17 cellular contexts compared by ENCODE assay signal in the genomic region with DNA sequence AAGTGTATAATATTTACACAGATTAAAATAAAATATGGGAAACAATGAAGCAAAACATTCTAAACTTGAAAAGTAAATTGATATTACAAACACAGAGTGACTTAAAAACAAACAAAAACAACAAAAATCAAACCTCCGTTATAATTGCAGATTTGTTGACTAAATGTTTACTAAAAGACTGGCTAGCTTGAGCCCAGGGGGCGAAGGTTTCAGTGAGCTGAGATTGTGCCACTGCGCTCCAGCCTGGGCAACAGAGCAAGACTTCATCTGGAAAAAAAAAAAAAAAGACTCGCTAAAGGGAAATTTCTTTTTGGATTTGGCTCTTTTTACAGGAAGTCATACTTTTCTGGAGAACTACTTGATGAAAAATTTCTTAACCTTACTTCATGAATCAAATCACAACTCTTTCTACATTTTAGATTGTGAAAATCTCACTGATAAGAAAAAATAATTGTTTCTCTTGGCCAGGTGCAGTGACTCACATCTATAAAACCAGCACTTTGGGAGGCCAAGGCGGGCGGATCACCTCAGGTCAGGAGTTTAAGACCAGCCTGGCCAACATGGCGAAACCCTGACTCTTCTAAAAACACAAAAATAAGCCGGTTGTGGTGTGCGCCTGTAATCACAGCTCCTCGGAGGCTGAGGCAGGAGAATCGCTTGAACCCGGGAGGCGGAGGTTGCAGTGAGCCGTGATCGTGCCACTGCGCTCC. TPM values are rescaled to one million over a fixed set of nuclear protein-coding genes. Genes with fewer than 3 reads are reported as not detected.
DNase-seq lines count a peak whose midpoint lies in the region; ATAC-seq, FAIRE-seq and TF ChIP-seq lines count a peak whose summit lies in the region.
"Had no signal": no experiment of that assay in that cellular context is flagged by ENCODE, and none has a peak within 500 bp of the region (broad histone marks: within the 10 kb centered on the region; RNA-seq: fewer than 3 reads in every experiment).

No MANE protein-coding gene starts in this region.

- peaks cover 87% of the 10 kb centered on the region for H3K79me2 ChIP-seq in HepG2 (ENCODE audit: insufficient read depth, low read length)
- H3K79me2 ChIP-seq: parathyroid adenoma had no signal

- no peak for DNase-seq in chondrocyte (ENCODE audit: low spot score)
- DNase-seq in HepG2 (ENCODE audit: low spot score): no peak
- no peak for DNase-seq in AG20443 (ENCODE audit: low spot score)
- DNase-seq in activated CD4-positive, alpha-beta T cell treated with anti-CD3 and anti-CD28 coated beads for 48 hours: no peak
- no peak for DNase-seq in activated naive CD8-positive, alpha-beta T cell treated with anti-CD3 and anti-CD28 coated beads for 36 hours
- DNase-seq in activated CD4-positive, alpha-beta T cell treated with anti-CD3 and anti-CD28 coated beads for 36 hours: no peak
- DNase-seq: activated CD4-positive, CD25-positive, alpha-beta regulatory T cell treated with anti-CD3 and anti-CD28 coated beads, Interleukin-2, amount 50 U/mL, for 72 hours; activated T-cell treated with anti-CD3 and anti-CD28 coated beads, Interleukin-2, amount 50 U/mL, for 72 hours; CD4-positive, alpha-beta T cell; head of caudate nucleus; KBM-7; NCI-H1930; NK-92 treated with Interleukin-12 subunit alpha and Interleukin-12 subunit beta, amount 100 ng/mL, for 24 hours had no signal

- TF ChIP-seq EP300 in HepG2 (IDR thresholded peaks at IDR 0.05; ENCODE audit: low read depth in 2 of 2, low read length in 2 of 2): no peak
- no peak for TF ChIP-seq EP300 in HepG2 (CRISPR knock-in tag; IDR thresholded peaks at IDR 0.05; ENCODE audit: borderline replicate concordance)

- no peaks in the 10 kb centered on the region for H3K27me3 Mint-ChIP-seq in chondrocyte (ENCODE audit: low read depth)
- peaks cover 13% of the 10 kb centered on the region for H3K27me3 Mint-ChIP-seq in activated naive CD8-positive, alpha-beta T cell treated with anti-CD3 and anti-CD28 coated beads for 36 hours
- peaks cover 5% of the 10 kb centered on the region for H3K27me3 Mint-ChIP-seq in activated CD4-positive, alpha-beta T cell treated with anti-CD3 and anti-CD28 coated beads for 36 hours
- H3K27me3 Mint-ChIP-seq: CD4-positive, alpha-beta T cell; memory B cell had no signal

- H3K4me1 Mint-ChIP-seq in chondrocyte (ENCODE audit: low read depth): peaks cover 89% of the 10 kb centered on the region
- no peaks in the 10 kb centered on the region for H3K4me1 Mint-ChIP-seq in activated naive CD8-positive, alpha-beta T cell treated with anti-CD3 and anti-CD28 coated beads for 36 hours
- H3K4me1 Mint-ChIP-seq in activated CD4-positive, alpha-beta T cell treated with anti-CD3 and anti-CD28 coated beads for 36 hours: no peaks in the 10 kb centered on the region
- H3K4me1 Mint-ChIP-seq: memory B cell had no signal

- H3K27me3 ChIP-seq in HepG2 (ENCODE audit: control insufficient read depth in 1 of 2, insufficient read depth in 2 of 2, low read length in 2 of 2): no peaks in the 10 kb centered on the region
- H3K27me3 ChIP-seq in subcutaneous abdominal adipose tissue (ENCODE audit: control insufficient read depth in 5 of 5, insufficient read depth in 4 of 5, low read length in 5 of 5): no peaks in the 10 kb centered on the region

- no peak for TF ChIP-seq RAD21 in HepG2 (CRISPR knock-in tag; IDR thresholded peaks at IDR 0.05)

- H3K4me3 Mint-ChIP-seq in chondrocyte (ENCODE audit: unreplicated experiment): no peak overlapping the region
- H3K4me3 Mint-ChIP-seq in activated naive CD8-positive, alpha-beta T cell treated with anti-CD3 and anti-CD28 coated beads for 36 hours: no peak overlapping the region
- H3K4me3 Mint-ChIP-seq in activated CD4-positive, alpha-beta T cell treated with anti-CD3 and anti-CD28 coated beads for 36 hours: no peak overlapping the region
- H3K4me3 Mint-ChIP-seq: activated T-cell treated with anti-CD3 and anti-CD28 coated beads, Interleukin-2, amount 50 U/mL, for 72 hours; CD4-positive, alpha-beta T cell; memory B cell had no signal

- no peaks in the 10 kb centered on the region for H4K20me1 ChIP-seq in HepG2 (ENCODE audit: insufficient read depth, low read length)

- in situ Hi-C loops in HepG2 (cut with HindIII; ENCODE audit: extremely low pct_ligation_motif_present, low pct_unique_long_range_greater_than_20kb): loop anchor here (5.0 to 25.0 kb wide), 2 partner anchors 37 to 1893 kb away; a partner anchor contains a TSS

- no peaks in the 10 kb centered on the region for H3K9me3 ChIP-seq in HEK293 (ENCODE audit: control insufficient read depth, insufficient read depth, low read depth, low read length)
- no peaks in the 10 kb centered on the region for H3K9me3 ChIP-seq in HepG2 (ENCODE audit: low read length)
- H3K9me3 ChIP-seq in subcutaneous abdominal adipose tissue (ENCODE audit: control insufficient read depth in 5 of 5, low read length in 5 of 5): no peaks in the 10 kb centered on the region

- H3K4me3 ChIP-seq in HEK293 (ENCODE audit: low read depth, low read length) (no peak overlapping the region), HepG2 (replicated peaks in 1 of 3; ENCODE audit: insufficient read depth in 1 of 3, low read depth in 2 of 3, low read length in 3 of 3) (no peak overlapping the region), subcutaneous abdominal adipose tissue (ENCODE audit: low read depth in 1 of 5, low read length in 5 of 5) (no peak overlapping the region)

- no peak for FAIRE-seq in HepG2 (lab: Jason Lieb, UNC)

- POLR2A ChIA-PET in HEK293 (lab: Yijun Ruan, JAX): no interaction called here
- POLR2A ChIA-PET in HepG2 (lab: Yijun Ruan, JAX): interaction anchor here (1.1 to 2.6 kb wide), 4 partner anchors 10 to 34 kb away, joined by 3 to 10 read pairs (median 5); no protein-coding TSS in a partner anchor
- POLR2A ChIA-PET in activated CD4-positive, alpha-beta T cell treated with anti-CD3 and anti-CD28 coated beads for 36 hours (lab: Charles Lee): no interaction called here

- H3K4me1 ChIP-seq in HEK293 (ENCODE audit: control insufficient read depth, insufficient read depth, low read length): peaks cover 23% of the 10 kb centered on the region
- H3K4me1 ChIP-seq in HepG2 (ENCODE audit: insufficient read depth, low read length): peaks cover 100% of the 10 kb centered on the region
- H3K4me1 ChIP-seq in subcutaneous abdominal adipose tissue (ENCODE audit: control insufficient read depth in 5 of 5, insufficient read depth in 5 of 5, low read length in 5 of 5): peaks cover 1 to 15% (median 10%) of the 10 kb centered on the region in 5 donors
- H3K4me1 ChIP-seq: parathyroid adenoma had no signal

- H3K36me3 ChIP-seq in HEK293 (ENCODE audit: control insufficient read depth in 2 of 2, insufficient read depth in 1 of 2, low read length in 2 of 2) (0 out of 3 replicates have a peak, but pooled peaks cover 0 to 3% of the 10 kb centered on the region in 2 experiments), HepG2 (replicated peaks in 1 of 2; ENCODE audit: control insufficient read depth in 1 of 2, insufficient read depth in 2 of 2, low read length in 2 of 2) (peaks cover 4 to 37% of the 10 kb centered on the region in 2 experiments), subcutaneous abdominal adipose tissue (ENCODE audit: control insufficient read depth in 5 of 5, insufficient read depth in 5 of 5, low read length in 5 of 5) (no peaks in the 10 kb centered on the region)

- WGBS in HepG2 (ENCODE audit: low lambda C conversion rate): 89% methylated on average over 16 of the region's 16 CpGs

- H3K9ac ChIP-seq in HepG2 (ENCODE audit: insufficient read depth, low read depth, low read length) (no peak overlapping the region), subcutaneous abdominal adipose tissue (ENCODE audit: low read length in 5 of 5) (no peak overlapping the region)
- H3K9ac ChIP-seq: parathyroid adenoma had no signal

- TF ChIP-seq CTCF in HEK293 (tag by site-specific recombination; IDR thresholded peaks at IDR 0.05) (no peak), chondrocyte (IDR thresholded peaks at IDR 0.05) (no peak), HepG2 (CRISPR knock-in tag; IDR thresholded peaks at IDR 0.05) (no peak)

- BruUV-seq in HepG2 (replicated peaks; lab: Mats Ljungman, UMichigan): no TSS peak

- H3K36me3 Mint-ChIP-seq in chondrocyte (ENCODE audit: low read depth): peaks cover 8% of the 10 kb centered on the region
- no peaks in the 10 kb centered on the region for H3K36me3 Mint-ChIP-seq in activated naive CD8-positive, alpha-beta T cell treated with anti-CD3 and anti-CD28 coated beads for 36 hours
- H3K36me3 Mint-ChIP-seq in activated CD4-positive, alpha-beta T cell treated with anti-CD3 and anti-CD28 coated beads for 36 hours (ENCODE audit: low read depth): no peaks in the 10 kb centered on the region
- H3K36me3 Mint-ChIP-seq: memory B cell had no signal

- H3K4me2 ChIP-seq in HepG2 (ENCODE audit: low read depth, low read length): peak overlapping the region; percentile 40

- no peak for ATAC-seq in HepG2
- no peak for ATAC-seq in activated CD4-positive, alpha-beta T cell treated with anti-CD3 and anti-CD28 coated beads for 36 hours
- ATAC-seq: activated T-cell treated with anti-CD3 and anti-CD28 coated beads, Interleukin-2, amount 50 U/mL, for 72 hours had no signal

- H3K27ac ChIP-seq in HEK293 (ENCODE audit: extremely low read depth, low read depth, low read length): peak overlapping the region; percentile 75
- peak overlapping the region; percentile 85 for H3K27ac ChIP-seq in HepG2 (ENCODE audit: extremely low read length, insufficient read depth, low read length)
- peak overlapping the region; percentile 1 for H3K27ac ChIP-seq in subcutaneous abdominal adipose tissue (ENCODE audit: low read depth, low read length)
- H3K27ac ChIP-seq: parathyroid adenoma had no signal

- peak overlapping the region; percentile 93 for H3K27ac Mint-ChIP-seq in chondrocyte (ENCODE audit: unreplicated experiment)
- no peak overlapping the region for H3K27ac Mint-ChIP-seq in activated naive CD8-positive, alpha-beta T cell treated with anti-CD3 and anti-CD28 coated beads for 36 hours
- no peak overlapping the region for H3K27ac Mint-ChIP-seq in activated CD4-positive, alpha-beta T cell treated with anti-CD3 and anti-CD28 coated beads for 36 hours
- H3K27ac Mint-ChIP-seq: activated T-cell treated with anti-CD3 and anti-CD28 coated beads, Interleukin-2, amount 50 U/mL, for 72 hours; CD4-positive, alpha-beta T cell; memory B cell had no signal

- intact Hi-C loops in HepG2 (cut with micrococcal nuclease; ENCODE audit: unreplicated experiment): no loop called here
- intact Hi-C loops in activated CD4-positive, alpha-beta T cell treated with anti-CD3 and anti-CD28 coated beads for 36 hours (cut with DNase I, micrococcal nuclease): no loop called here

- H3K9me3 Mint-ChIP-seq in chondrocyte (ENCODE audit: low read depth): no peaks in the 10 kb centered on the region
- H3K9me3 Mint-ChIP-seq in activated naive CD8-positive, alpha-beta T cell treated with anti-CD3 and anti-CD28 coated beads for 36 hours: no peaks in the 10 kb centered on the region
- no peaks in the 10 kb centered on the region for H3K9me3 Mint-ChIP-seq in activated CD4-positive, alpha-beta T cell treated with anti-CD3 and anti-CD28 coated beads for 36 hours (ENCODE audit: low read depth)
- H3K9me3 Mint-ChIP-seq: activated T-cell treated with anti-CD3 and anti-CD28 coated beads, Interleukin-2, amount 50 U/mL, for 72 hours; CD4-positive, alpha-beta T cell had no signal

- no peak for TF ChIP-seq POLR2A in HepG2 (IDR thresholded peaks at IDR 0.05; ENCODE audit: insufficient read depth in 1 of 2, low read depth in 2 of 2, low read length in 2 of 2)

- H2AFZ ChIP-seq in HepG2 (ENCODE audit: low read length): no peak overlapping the region
- H2AFZ ChIP-seq: parathyroid adenoma had no signal

- CTCF ChIA-PET in HEK293 (lab: Yijun Ruan, JAX) (interaction anchor here (0.6 to 2.8 kb wide), 5 partner anchors 19 to 70 kb away, joined by 3 to 12 read pairs (median 5); no protein-coding TSS in a partner anchor), HepG2 (lab: Yijun Ruan, JAX; ENCODE audit: low intra/inter-chr PET ratio, low total read pairs) (no interaction called here)
- CTCF ChIA-PET in activated CD4-positive, alpha-beta T cell treated with anti-CD3 and anti-CD28 coated beads for 36 hours (lab: Charles Lee): interaction anchor here (0.6 kb wide), 2 partner anchors 37 to 620 kb away, joined by 3 to 4 read pairs; no protein-coding TSS in a partner anchor

RNA-seq across cellular contexts. Expression of a gene that starts 9.7 kb away (rescaled TPM):
- total RNA-seq in chondrocyte (116 to 173 TPM (median 161 TPM) in 3 replicates), HepG2 (2016; rRNA removed; fragmentation: Illumina TruSeq; extraction: Trizol) (161 and 301 TPM in 2 replicates)
- total RNA-seq in HepG2 (2016; cell fraction: cytosol; rRNA removed; fragmentation: Illumina TruSeq; extraction: Trizol; ENCODE audit: low read depth): 38.3 and 39.3 TPM in 2 replicates
- total RNA-seq in HepG2 (2016; cell fraction: insoluble cytoplasmic fraction; rRNA removed; fragmentation: Illumina TruSeq; extraction: Trizol): 172 and 272 TPM in 2 replicates
- 52.0 and 70.0 TPM in 2 replicates for total RNA-seq in HepG2 (2016; cell fraction: membrane; rRNA removed; fragmentation: Illumina TruSeq; extraction: Trizol)
- total RNA-seq in HepG2 (2016; cell fraction: nucleus; rRNA removed; fragmentation: Illumina TruSeq; extraction: Trizol): 317 and 356 TPM in 2 replicates
- polyA plus RNA-seq in HepG2 (2011; rRNA removed): 404 and 436 TPM in 2 replicates
- polyA plus RNA-seq in HepG2 (2011; cell fraction: cytosol; rRNA removed): 141 and 281 TPM in 2 replicates
- 59.5 and 99.9 TPM in 2 replicates for polyA plus RNA-seq in HepG2 (2011; cell fraction: nucleus; rRNA removed)
- 778 and 1,175 TPM in 2 replicates for polyA plus RNA-seq in HepG2 (2012)
- polyA plus RNA-seq in HepG2 (2016; cell fraction: cytosol; fragmentation: Illumina TruSeq; extraction: Trizol; ENCODE audit: low read depth): 23.5 and 25.5 TPM in 2 replicates
- polyA plus RNA-seq in HepG2 (2016; cell fraction: insoluble cytoplasmic fraction; fragmentation: Illumina TruSeq; extraction: Trizol; ENCODE audit: low read depth): 122 TPM in 2 replicates
- 32.9 and 33.4 TPM in 2 replicates for polyA plus RNA-seq in HepG2 (2016; cell fraction: membrane; fragmentation: Illumina TruSeq; extraction: Trizol; ENCODE audit: low read depth)
- 310 and 322 TPM in 2 replicates for polyA plus RNA-seq in HepG2 (2016; cell fraction: nucleus; fragmentation: Illumina TruSeq; extraction: Trizol; ENCODE audit: insufficient read depth, low read depth)
- 28.8 and 207 TPM in 2 replicates for polyA minus RNA-seq in HepG2 (2011; rRNA and poly(A)+ RNA removed; ENCODE audit: low replicate concordance)
- 198 and 296 TPM in 2 replicates for polyA minus RNA-seq in HepG2 (2011; cell fraction: cytosol; rRNA and poly(A)+ RNA removed)
- polyA minus RNA-seq in HepG2 (2011; cell fraction: nucleus; rRNA and poly(A)+ RNA removed): 460 and 590 TPM in 2 replicates
- total RNA-seq in activated naive CD8-positive, alpha-beta T cell treated with anti-CD3 and anti-CD28 coated beads for 36 hours: not detected
- total RNA-seq in activated CD4-positive, alpha-beta T cell treated with anti-CD3 and anti-CD28 coated beads for 36 hours: under 1 TPM in 1 of 2 experiments, not detected in 1; 0.21 TPM

Comparison
In these comparisons a context has a peak if more than half of its experiments do, and no peak if none do; other contexts are left out.
1. H3K27ac ChIP-seq: peak in every context shown above with its lines; median percentile 85 in HepG2; 75 in HEK293; 1 in subcutaneous abdominal adipose tissue.
2. RNA of a gene that starts 9.7 kb away (total RNA-seq): 38.3 to 356 TPM in HepG2 and 116 to 173 TPM in chondrocyte; 0.21 TPM in activated CD4-positive, alpha-beta T cell treated with anti-CD3 and anti-CD28 coated beads for 36 hours and not detected in activated naive CD8-positive, alpha-beta T cell treated with anti-CD3 and anti-CD28 coated beads for 36 hours; every median in the first group is over 10 times any median in the second.